18 cellular contexts compared by ENCODE assay signal in genomic region chr4:3318561-3319021, GRCh38. TPM values are rescaled to one million over a fixed set of nuclear protein-coding genes. Genes with fewer than 3 reads are reported as not detected.
DNase-seq lines count a peak whose midpoint lies in the region; ATAC-seq and TF ChIP-seq lines count a peak whose summit lies in the region.
"Had no signal": no experiment of that assay in that cellular context is flagged by ENCODE, and none has a peak within 500 bp of the region (broad histone marks: within the 10 kb centered on the region; RNA-seq: fewer than 3 reads in every experiment).

No MANE protein-coding gene starts in this region.

- DNase-seq in GM23338 (ENCODE audit: low spot score) (peak; percentile 92), astrocyte of the spinal cord (ENCODE audit: low read depth, low spot score) (no peak), kidney epithelial cell (ENCODE audit: low read depth) (no peak), NCI-H526 treated with DMSO at 0.1 percent for 48 hours (lab: John Stamatoyannopoulos, UW) (no peak), CD1c-positive myeloid dendritic cell (ENCODE audit: extremely low spot score) (no peak)
- DNase-seq: MV-4-11; NCI-H82; stimulated activated CD4-positive, alpha-beta T cell treated with anti-CD3 and anti-CD28 coated beads, Interleukin-1b, Interleukin-23, amount 100 ng/mL, for 48 hours; stimulated activated naive CD4-positive, alpha-beta T cell treated with Interleukin-2 at 50 U/mL for 16 hours had no signal

- no peaks in the 10 kb centered on the region; the same call in 2 of the 3 replicates for H3K9me3 Mint-ChIP-seq in GM23338
- H3K9me3 Mint-ChIP-seq: activated T-helper 2 cell treated with anti-CD3 and anti-CD28 coated beads, Interferon-gamma antibody, Interleukin-2, Interleukin-4, amounts not matched to agents 10 μg/mL and 5 μg/mL and 100 μg/mL, durations not matched to agents 14 hours and 24 hours and 36 hours; central memory CD8-positive, alpha-beta T cell had no signal

- no peaks in the 10 kb centered on the region for H3K9me2 ChIP-seq in GM23338 (ENCODE audit: insufficient read depth)

- H2AFZ ChIP-seq in GM23338: no peak overlapping the region

- peak overlapping the region; percentile 47; the same call in 2 of the 3 replicates for H3K4me3 Mint-ChIP-seq in GM23338
- H3K4me3 Mint-ChIP-seq: central memory CD8-positive, alpha-beta T cell had no signal

- peaks cover 3% of the 10 kb centered on the region; the same call in 2 of the 3 replicates for H3K36me3 Mint-ChIP-seq in GM23338 (ENCODE audit: low read depth)

- peak; percentile 97 for ATAC-seq in GM23338
- ATAC-seq in HG03025 (IDR thresholded peaks at IDR 0.05; ENCODE audit: low FRiP score, unreplicated experiment): no peak
- ATAC-seq in GM19023 (IDR thresholded peaks at IDR 0.05; ENCODE audit: unreplicated experiment): no peak
- ATAC-seq: activated CD4-positive, CD25-positive, alpha-beta regulatory T cell treated with anti-CD3 and anti-CD28 coated beads, Interleukin-2, amount 50 U/mL, for 24 hours had no signal

- peaks cover 18% of the 10 kb centered on the region for H3K27me3 Mint-ChIP-seq in GM23338 (ENCODE audit: insufficient read depth, low read depth, poor library complexity)
- H3K27me3 Mint-ChIP-seq: central memory CD8-positive, alpha-beta T cell had no signal

- H4K20me1 ChIP-seq in GM23338 (replicated peaks; ENCODE audit: insufficient read depth): no peaks in the 10 kb centered on the region; the same call in 1 of the 2 replicates

- H3K4me2 ChIP-seq in GM23338: no peak overlapping the region

- in situ Hi-C loops in astrocyte of the spinal cord (cut with HindIII; ENCODE audit: low sequenced_read_pairs): no loop called here

- TF ChIP-seq CTCF in 22Rv1 (IDR thresholded peaks at IDR 0.05) (peak; percentile 45), GM23338 (conservative IDR thresholded peaks at IDR 0.05; ENCODE audit: low read depth in 2 of 2) (peak; percentile 74 to 91), astrocyte of the spinal cord (IDR thresholded peaks at IDR 0.05; ENCODE audit: low read depth, low read length) (peak; percentile 24), kidney epithelial cell (IDR thresholded peaks at IDR 0.05; ENCODE audit: insufficient read depth, low read length, poor library complexity, severe bottlenecking) (peak; percentile 17)

- H3K4me3 ChIP-seq in GM23338 (no peak overlapping the region), astrocyte of the spinal cord (ENCODE audit: low read depth, low read length) (no peak overlapping the region), kidney epithelial cell (ENCODE audit: low read depth, low read length) (no peak overlapping the region)
- H3K4me3 ChIP-seq: lung, SJSA1 had no signal

- peaks cover 9% of the 10 kb centered on the region; the same call in 1 of the 2 replicates for H3K79me2 ChIP-seq in GM23338 (replicated peaks; ENCODE audit: insufficient read depth)

- no peaks in the 10 kb centered on the region for H3K36me3 ChIP-seq in GM23338 (ENCODE audit: insufficient read depth)
- no peaks in the 10 kb centered on the region for H3K36me3 ChIP-seq in kidney epithelial cell (ENCODE audit: control insufficient read depth, insufficient read depth, low read length)

- peak overlapping the region; percentile 97 for H3K27ac Mint-ChIP-seq in GM23338
- H3K27ac Mint-ChIP-seq: activated T-helper 2 cell treated with anti-CD3 and anti-CD28 coated beads, Interferon-gamma antibody, Interleukin-2, Interleukin-4, amounts not matched to agents 10 μg/mL and 5 μg/mL and 100 μg/mL, durations not matched to agents 14 hours and 24 hours and 36 hours had no signal

- peaks cover 24% of the 10 kb centered on the region for H3K4me1 Mint-ChIP-seq in GM23338

- no peaks in the 10 kb centered on the region for H3F3A ChIP-seq in GM23338 (replicated peaks; ENCODE audit: low read depth)

- H3K27me3 ChIP-seq in GM23338 (ENCODE audit: insufficient read depth) (no peaks in the 10 kb centered on the region), kidney epithelial cell (ENCODE audit: control insufficient read depth, insufficient read depth, low read length) (no peaks in the 10 kb centered on the region)
- H3K27me3 ChIP-seq: SJSA1 had no signal

- H3K27ac ChIP-seq in 22Rv1 (no peak overlapping the region), GM23338 (ENCODE audit: low read depth) (peak overlapping the region; percentile 86; the same call in 1 of the 2 replicates)
- H3K27ac ChIP-seq: HL-60, SJSA1 had no signal

- H3K4me1 ChIP-seq in GM23338 (ENCODE audit: insufficient read depth): peaks cover 6% of the 10 kb centered on the region; the same call in 1 of the 2 replicates
- H3K4me1 ChIP-seq: SJSA1 had no signal

TF ChIP-seq in GM23338, 12 proteins besides CTCF, POLR2A, EP300 and RAD21 (continues in another document):
- no peak for TF ChIP-seq EZH2phosphoT487 (IDR thresholded peaks at IDR 0.05; ENCODE audit: unreplicated experiment)
- 0 out of 2 replicates have a peak, but pooled peaks have one; percentile 16 for TF ChIP-seq ETS1 (IDR thresholded peaks at IDR 0.05)
- TF ChIP-seq CREB1 (CRISPR knock-in tag; IDR thresholded peaks at IDR 0.05; ENCODE audit: low read depth): peak; percentile 41; the same call in 1 of the 2 replicates
- TF ChIP-seq EZH2 (IDR thresholded peaks at IDR 0.05; ENCODE audit: low read depth, unreplicated experiment): no peak
- TF ChIP-seq REST (IDR thresholded peaks at IDR 0.05; ENCODE audit: unreplicated experiment): no peak

RNA-seq across cellular contexts. Expression of gene RGS12, which starts 25.8 kb away (rescaled TPM):
- total RNA-seq in GM23338 (2014; rRNA removed; shearing (Covaris generic)): 13.4 and 19.0 TPM in 2 replicates
- 8.0 and 8.2 TPM in 2 replicates for polyA plus RNA-seq in GM23338 (2016; fragmentation: Nextera tagmentation; extraction: Ambion mirVana)
- total RNA-seq in kidney epithelial cell: 28.7 and 29.2 TPM in 2 replicates

Comparison
In these comparisons a context has a peak if more than half of its experiments do, and no peak if none do; other contexts are left out.
1. CTCF ChIP-seq: peak in every context shown above with its lines; median percentile 82 in GM23338; 45 in 22Rv1; 24 in astrocyte of the spinal cord; 17 in kidney epithelial cell.